ENCODE assay signal across 1 cellular context in genomic region chr22:30286331-30286730, GRCh38.
TF ChIP-seq lines count a peak whose summit lies in the region.

No MANE protein-coding gene starts in this region.

TF ChIP-seq in HCT116, 20 proteins besides CTCF, POLR2A, EP300 and RAD21:
- no peak for TF ChIP-seq SIN3A (IDR thresholded peaks at IDR 0.05; ENCODE audit: low read depth)
- TF ChIP-seq CEBPB (IDR thresholded peaks at IDR 0.05; ENCODE audit: low read depth) = no peak
- TF ChIP-seq ZNF274 (IDR thresholded peaks at IDR 0.05; ENCODE audit: low read depth, low read length) = no peak
- TF ChIP-seq TCF7L2 (IDR thresholded peaks at IDR 0.05; ENCODE audit: borderline replicate concordance, extremely low read depth, insufficient read depth, insufficient read length) = no peak
- TF ChIP-seq EZH2phosphoT487 (IDR thresholded peaks at IDR 0.05; ENCODE audit: borderline replicate concordance) = no peak
- TF ChIP-seq REST (IDR thresholded peaks at IDR 0.05; ENCODE audit: low read depth) = no peak
- TF ChIP-seq ELF1 (IDR thresholded peaks at IDR 0.05; ENCODE audit: borderline replicate concordance, low read depth) = no peak
- no peak for TF ChIP-seq MAX (IDR thresholded peaks at IDR 0.05)
- TF ChIP-seq JUND (IDR thresholded peaks at IDR 0.05) = no peak
- TF ChIP-seq, protein P1, sequence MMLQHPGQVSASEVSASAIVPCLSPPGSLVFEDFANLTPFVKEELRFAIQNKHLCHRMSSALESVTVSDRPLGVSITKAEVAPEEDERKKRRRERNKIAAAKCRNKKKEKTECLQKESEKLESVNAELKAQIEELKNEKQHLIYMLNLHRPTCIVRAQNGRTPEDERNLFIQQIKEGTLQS (IDR thresholded peaks at IDR 0.05) = no peak
- TF ChIP-seq EZH2 (IDR thresholded peaks at IDR 0.05) = no peak
- TF ChIP-seq POLR2AphosphoS5 (IDR thresholded peaks at IDR 0.05; ENCODE audit: low read depth, low read length) = no peak
- TF ChIP-seq ZFX (IDR thresholded peaks at IDR 0.05) = no peak
- no peak for TF ChIP-seq EGR1 (IDR thresholded peaks at IDR 0.05; ENCODE audit: low read depth)
